ENCODE assay signal across 24 cellular contexts in the genomic region with DNA sequence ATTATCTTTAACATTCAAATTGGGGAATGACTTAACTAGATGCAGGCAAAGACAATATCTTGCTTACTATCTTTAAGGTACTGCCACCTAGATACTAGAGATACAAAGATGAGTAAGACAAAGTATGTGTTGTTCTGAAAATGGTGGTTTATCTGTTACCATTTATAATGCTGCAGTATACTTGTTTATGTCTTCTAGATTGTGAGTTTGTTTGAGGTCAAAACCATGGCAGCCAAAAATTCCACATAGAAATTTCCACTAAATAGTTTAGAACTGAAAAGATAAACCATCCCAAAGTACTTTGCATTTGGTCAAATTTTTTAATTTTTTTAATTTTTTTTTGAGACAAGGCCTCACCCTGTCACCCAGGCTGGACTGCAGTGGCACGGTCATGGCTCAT.
"Had no signal": no experiment of that assay in that cellular context is flagged by ENCODE, and none has a peak within 500 bp of the region (broad histone marks: within the 10 kb centered on the region; RNA-seq: fewer than 3 reads in every experiment).

No MANE protein-coding gene starts in this region.

- H3K4me3 Mint-ChIP-seq: activated CD4-positive, alpha-beta memory T cell treated with anti-CD3 and anti-CD28 coated beads, Interleukin-2, amount 10 ng/mL, durations not matched to agents 7 days and 5 days; activated CD4-positive, alpha-beta T cell treated with anti-CD3 and anti-CD28 coated beads for 36 hours; activated naive CD4-positive, alpha-beta T cell treated with anti-CD3 and anti-CD28 coated beads, Interleukin-2, amount 50 U/mL, for 24 hours; T-cell had no signal

- H3K27ac Mint-ChIP-seq: activated CD4-positive, alpha-beta memory T cell treated with anti-CD3 and anti-CD28 coated beads, Interleukin-2, amount 10 ng/mL, durations not matched to agents 7 days and 5 days; activated CD4-positive, alpha-beta T cell treated with anti-CD3 and anti-CD28 coated beads for 36 hours; activated naive CD4-positive, alpha-beta T cell treated with anti-CD3 and anti-CD28 coated beads, Interleukin-2, amount 50 U/mL, for 24 hours; T-cell had no signal

- H3K27me3 ChIP-seq: breast epithelium, colonic mucosa, MG63 had no signal

- H3K9me3 Mint-ChIP-seq: activated CD4-positive, alpha-beta memory T cell treated with anti-CD3 and anti-CD28 coated beads, Interleukin-2, amount 10 ng/mL, durations not matched to agents 7 days and 5 days; activated naive CD4-positive, alpha-beta T cell treated with anti-CD3 and anti-CD28 coated beads, Interleukin-2, amount 50 U/mL, for 24 hours; T-cell had no signal

- DNase-seq: activated CD4-positive, alpha-beta memory T cell treated with anti-CD3 and anti-CD28 coated beads, Interleukin-2, amount 10 ng/mL, durations not matched to agents 7 days and 5 days; activated CD4-positive, alpha-beta T cell treated with anti-CD3 and anti-CD28 coated beads for 36 hours; activated CD4-positive, alpha-beta T cell treated with anti-CD3 and anti-CD28 coated beads, Interleukin-2, amount 50 U/mL, for 1 hour; activated naive CD4-positive, alpha-beta T cell; aorta; caudate nucleus; colonic mucosa; MG63; MV-4-11; NCI-H1092 treated with DMSO at 0.1 percent for 48 hours; NCI-H1417 treated with DMSO at 0.1 percent for 48 hours; NCI-H1694; NCI-H2029; NCI-H2107; NCI-H2171 treated with DMSO at 0.1 percent for 48 hours; NCI-H345; NCI-H510A; NCI-H526 treated with DMSO at 0.1 percent for 48 hours; SHP77 treated with DMSO at 0.1 percent for 48 hours; T-cell; T-helper 2 cell; T1000 had no signal

- H3K27me3 Mint-ChIP-seq: activated naive CD4-positive, alpha-beta T cell treated with anti-CD3 and anti-CD28 coated beads, Interleukin-2, amount 50 U/mL, for 24 hours; T-cell had no signal

- H3K4me1 Mint-ChIP-seq: activated CD4-positive, alpha-beta memory T cell treated with anti-CD3 and anti-CD28 coated beads, Interleukin-2, amount 10 ng/mL, durations not matched to agents 7 days and 5 days; activated CD4-positive, alpha-beta T cell treated with anti-CD3 and anti-CD28 coated beads for 36 hours; activated naive CD4-positive, alpha-beta T cell treated with anti-CD3 and anti-CD28 coated beads, Interleukin-2, amount 50 U/mL, for 24 hours; T-cell had no signal

- ATAC-seq: activated CD4-positive, alpha-beta T cell treated with anti-CD3 and anti-CD28 coated beads for 36 hours; T-cell had no signal

- H3K36me3 Mint-ChIP-seq: activated naive CD4-positive, alpha-beta T cell treated with anti-CD3 and anti-CD28 coated beads, Interleukin-2, amount 50 U/mL, for 24 hours; T-cell had no signal

- H3K4me3 ChIP-seq: breast epithelium, colonic mucosa, MG63 had no signal

- H3K36me3 ChIP-seq: breast epithelium, colonic mucosa, MG63 had no signal

- H3K9me3 ChIP-seq: breast epithelium, colonic mucosa, MG63 had no signal

- H3K4me1 ChIP-seq: breast epithelium, colonic mucosa had no signal

- H3K27ac ChIP-seq: breast epithelium, colonic mucosa had no signal
